ENCODE assay signal across 8 cellular contexts in genomic region chr10:90960355-90960814, GRCh38. TPM values are rescaled to one million over a fixed set of nuclear protein-coding genes. Genes with fewer than 3 reads are reported as not detected.
DNase-seq lines count a peak whose midpoint lies in the region; ATAC-seq and TF ChIP-seq lines count a peak whose summit lies in the region.

No MANE protein-coding gene starts in this region.

- no peak for TF ChIP-seq POLR2A in Peyer's patch (IDR thresholded peaks at IDR 0.05)

- H3K36me3 ChIP-seq in Peyer's patch, result no peaks in the 10 kb centered on the region

- H3K4me3 ChIP-seq in AG09309 (ENCODE audit: control insufficient read depth, low read depth, low read length) (no peak overlapping the region), foreskin fibroblast (ENCODE audit: low read depth in 1 of 2, low read length in 2 of 2) (no peak overlapping the region), Peyer's patch (no peak overlapping the region)

- TF ChIP-seq CTCF in AG09309 (IDR thresholded peaks at IDR 0.05; ENCODE audit: control insufficient read depth, insufficient read depth, low read depth, low read length, missing control alignments) (no peak), foreskin fibroblast (IDR thresholded peaks at IDR 0.05; ENCODE audit: low read depth, low read length) (no peak), Peyer's patch (IDR thresholded peaks at IDR 0.05) (no peak), CD14-positive monocyte (IDR thresholded peaks at IDR 0.05) (no peak)

- no peak overlapping the region for H3K4me3 Mint-ChIP-seq in CD14-positive monocyte

- no peak overlapping the region for H3K27ac Mint-ChIP-seq in CD14-positive monocyte

- no peaks in the 10 kb centered on the region for H3K9me3 ChIP-seq in Peyer's patch

- peaks cover 0 to 6% (median 0%) of the 10 kb centered on the region in 7 donors for H3K9me3 Mint-ChIP-seq in CD14-positive monocyte

- H3K27me3 Mint-ChIP-seq in CD14-positive monocyte (ENCODE audit: low read depth in 3 of 3), result peaks cover 0 to 2% (median 2%) of the 10 kb centered on the region in 3 donors

- intact Hi-C loops in CD14-positive monocyte (cut with micrococcal nuclease), result no loop called here

- H3K4me1 Mint-ChIP-seq in CD14-positive monocyte, result no peaks in the 10 kb centered on the region

- no peaks in the 10 kb centered on the region for H3K4me1 ChIP-seq in Peyer's patch

- no peaks in the 10 kb centered on the region for H3K36me3 Mint-ChIP-seq in CD14-positive monocyte

- H3K27me3 ChIP-seq in Peyer's patch, result no peaks in the 10 kb centered on the region

- peak; percentile 64 for ATAC-seq in GM21381 (IDR thresholded peaks at IDR 0.05; ENCODE audit: unreplicated experiment)

- peak; percentile 71 for DNase-seq in AG09309 (ENCODE audit: low read depth)
- DNase-seq in LHCN-M2 (ENCODE audit: low read depth), result peak; percentile 99
- DNase-seq in foreskin fibroblast, result peak; percentile 96 to 97
- no peak for DNase-seq in Peyer's patch
- DNase-seq in stimulated activated naive CD4-positive, alpha-beta T cell (lab: John Stamatoyannopoulos, UW), result no peak
- DNase-seq in effector CD8-positive, alpha-beta T cell (lab: John Stamatoyannopoulos, UW), result no peak
- no peak for DNase-seq in CD14-positive monocyte (ENCODE audit: low spot score)

- no peak overlapping the region for H3K27ac ChIP-seq in Peyer's patch

RNA-seq across cellular contexts. Expression of gene ANKRD1, which starts 39.5 kb away (rescaled TPM):
- 216 and 251 TPM in 2 replicates for total RNA-seq in LHCN-M2 (2014; rRNA removed)
- 641 TPM for polyA plus RNA-seq in LHCN-M2 (2012)
- total RNA-seq in Peyer's patch, result not detected
- not detected for polyA plus RNA-seq in CD14-positive monocyte

Comparison
In these comparisons a context has a peak if more than half of its experiments do, and no peak if none do; other contexts are left out.
1. DNase-seq: peak in AG09309 (single experiment), LHCN-M2 (single experiment) and foreskin fibroblast (2 of 2); none in Peyer's patch (0 of 3), stimulated activated naive CD4-positive, alpha-beta T cell (0 of 6), effector CD8-positive, alpha-beta T cell (single experiment) and CD14-positive monocyte (single experiment).
2. RNA of gene ANKRD1, which starts 39.5 kb away (total RNA-seq): 216 to 251 TPM in LHCN-M2; not detected in Peyer's patch; every median in the first group is over 100 times any median in the second.